In the genomic region with DNA sequence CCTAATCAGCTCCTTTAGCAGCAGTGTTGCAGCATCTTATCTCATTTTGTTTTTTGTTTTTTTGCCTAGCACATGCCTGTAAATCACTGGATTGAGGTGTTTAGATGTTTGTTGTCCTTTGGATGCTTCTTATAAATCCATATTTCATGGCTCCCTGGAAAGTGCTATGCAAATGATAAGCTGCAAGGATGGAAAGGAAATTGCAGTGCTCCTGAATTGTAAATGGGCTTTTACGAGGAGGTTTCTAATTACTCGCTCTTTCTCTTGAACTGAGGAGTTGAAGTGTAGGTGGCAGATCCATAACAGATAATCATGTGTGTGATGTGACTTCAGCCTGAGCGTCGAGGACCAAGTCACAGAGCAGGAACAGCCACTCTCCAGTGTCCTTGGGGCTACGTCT, we compare ENCODE assay signal across 34 cellular contexts. TPM values are rescaled to one million over a fixed set of nuclear protein-coding genes. Genes with fewer than 3 reads are reported as not detected.
"Had no signal": no experiment of that assay in that cellular context is flagged by ENCODE, and none has a peak within 500 bp of the region (broad histone marks: within the 10 kb centered on the region; RNA-seq: fewer than 3 reads in every experiment).

No MANE protein-coding gene starts in this region.

- DNase-seq: activated CD4-positive, alpha-beta memory T cell treated with anti-CD3 and anti-CD28 coated beads, Interleukin-2, amount 10 ng/mL, durations not matched to agents 7 days and 5 days; activated CD4-positive, alpha-beta T cell treated with anti-CD3 and anti-CD28 coated beads for 1 hour; activated CD4-positive, alpha-beta T cell treated with anti-CD3 and anti-CD28 coated beads, Interleukin-2, amount 10 ng/mL, durations not matched to agents 7 days and 5 days; activated CD8-positive, alpha-beta memory T cell treated with anti-CD3 and anti-CD28 coated beads, Interleukin-2, amount 50 U/mL, for 48 hours; activated gamma-delta T cell; activated naive CD4-positive, alpha-beta T cell treated with anti-CD3 and anti-CD28 coated beads, Interleukin-2, amount 50 U/mL, for 16 hours; activated T-cell treated with anti-CD3 and anti-CD28 coated beads, Interleukin-2, amount 50 U/mL, for 24 hours; amygdala; cerebellar nuclear complex; effector memory CD8-positive, alpha-beta T cell; head of caudate nucleus; hippocampal formation; left colon; naive thymus-derived CD8-positive, alpha-beta T cell; occipital lobe; psoas muscle; sigmoid colon; small intestine; stimulated activated CD4-positive, alpha-beta T cell treated with anti-CD3 and anti-CD28 coated beads, Interleukin-4, amount 100 ng/mL, for 24 hours; stimulated activated naive CD8-positive, alpha-beta T cell treated with anti-CD3 and anti-CD28 coated beads, Interleukin-15, amount 100 ng/mL, for 72 hours; T-helper 17 cell; T1000; tibial artery; upper lobe of right lung had no signal

- H3K9me3 ChIP-seq: psoas muscle, sigmoid colon, tibial artery, upper lobe of right lung had no signal

- H3K27me3 ChIP-seq: neural progenitor cell, sigmoid colon, upper lobe of right lung had no signal

- H3K9ac ChIP-seq: neural progenitor cell had no signal

- ATAC-seq: effector memory CD8-positive, alpha-beta T cell; left colon; naive thymus-derived CD8-positive, alpha-beta T cell; psoas muscle; stimulated activated effector memory CD8-positive, alpha-beta T cell treated with anti-CD3 and anti-CD28 coated beads, Interleukin-12 subunit alpha, Interleukin-12 subunit beta, amount 100 ng/mL, for 72 hours; stimulated activated naive CD8-positive, alpha-beta T cell treated with anti-CD3 and anti-CD28 coated beads, Interleukin-15, amount 100 ng/mL, for 72 hours; T-helper 17 cell; upper lobe of right lung had no signal

- H2AFZ ChIP-seq: neural progenitor cell, parathyroid adenoma had no signal

- H3K4me2 ChIP-seq: neural progenitor cell had no signal

- H3K4me3 ChIP-seq: coronary artery, neural progenitor cell, psoas muscle, sigmoid colon, tibial artery, upper lobe of right lung had no signal

- H3K36me3 ChIP-seq: neural progenitor cell, sigmoid colon, tibial artery, upper lobe of right lung had no signal

- H3K27ac ChIP-seq: coronary artery, neural progenitor cell, parathyroid adenoma, tibial artery, upper lobe of right lung had no signal

RNA-seq across cellular contexts. Expression of a gene that starts 45.0 kb away (rescaled TPM):
- total RNA-seq: fibroblast of villous mesenchyme had no signal

RNA-seq across cellular contexts. Expression of a gene that starts 59.7 kb away (rescaled TPM):
- total RNA-seq: activated CD4-positive, alpha-beta memory T cell treated with anti-CD3 and anti-CD28 coated beads, Interleukin-2, amount 10 ng/mL, durations not matched to agents 7 days and 5 days; activated CD4-positive, alpha-beta T cell treated with anti-CD3 and anti-CD28 coated beads, Interleukin-2, amount 10 ng/mL, durations not matched to agents 7 days and 5 days; endothelial cell of umbilical vein; fibroblast of lung; fibroblast of villous mesenchyme; left colon; lower leg skin; naive thymus-derived CD8-positive, alpha-beta T cell; sigmoid colon; T-helper 17 cell; upper lobe of right lung had no signal
- polyA plus RNA-seq: endothelial cell of umbilical vein; esophagus; fibroblast of lung; keratinocyte; naive thymus-derived CD8-positive, alpha-beta T cell; sigmoid colon; small intestine had no signal
